In the genomic region with DNA sequence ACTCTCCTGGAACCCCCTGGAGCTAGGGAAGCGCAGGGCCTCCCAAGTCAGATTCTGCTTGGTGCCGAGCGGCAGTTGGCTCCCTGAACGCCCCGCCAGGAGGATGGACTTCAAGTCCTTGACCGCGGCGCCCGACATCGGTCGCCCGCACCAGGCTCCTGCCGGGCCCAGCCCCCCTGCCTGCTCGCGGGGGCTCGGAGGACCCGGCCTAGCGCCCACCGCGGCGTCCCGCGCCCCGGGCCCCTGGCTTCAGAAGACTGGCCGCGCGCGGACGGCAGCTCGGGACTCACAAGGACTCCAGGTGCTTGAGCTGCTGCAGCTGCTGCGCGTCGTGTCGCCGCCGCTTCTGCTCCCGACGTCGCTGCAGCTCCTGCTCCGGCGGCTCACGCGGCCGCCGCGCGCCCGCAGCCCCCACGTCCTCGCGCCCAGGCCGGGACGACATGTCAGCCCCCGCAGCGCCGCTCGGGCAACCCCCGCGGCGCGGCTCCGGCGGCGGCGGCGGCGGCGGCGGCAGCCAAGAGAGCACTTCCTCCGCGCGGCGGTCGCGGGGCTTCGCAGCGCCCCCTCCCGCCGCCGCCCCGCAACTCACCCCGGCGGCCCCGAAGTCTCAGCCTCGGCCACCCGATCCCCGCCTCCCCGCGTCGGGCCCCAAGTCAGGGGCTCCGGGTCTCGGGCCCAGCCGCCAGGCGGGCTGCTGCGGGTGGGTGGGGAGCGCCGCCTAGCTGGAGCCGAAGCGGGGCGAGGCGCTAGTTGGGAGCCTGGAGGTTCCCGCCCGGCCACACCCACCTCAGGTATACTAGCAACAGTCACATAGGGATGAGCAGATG, we compare ENCODE assay signal across 8 cellular contexts. TPM values are rescaled to one million over a fixed set of nuclear protein-coding genes. Genes with fewer than 3 reads are reported as not detected.
DNase-seq lines count a peak whose midpoint lies in the region; ATAC-seq and TF ChIP-seq lines count a peak whose summit lies in the region.

A gene with protein sequence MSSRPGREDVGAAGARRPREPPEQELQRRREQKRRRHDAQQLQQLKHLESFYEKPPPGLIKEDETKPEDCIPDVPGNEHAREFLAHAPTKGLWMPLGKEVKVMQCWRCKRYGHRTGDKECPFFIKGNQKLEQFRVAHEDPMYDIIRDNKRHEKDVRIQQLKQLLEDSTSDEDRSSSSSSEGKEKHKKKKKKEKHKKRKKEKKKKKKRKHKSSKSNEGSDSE (minus strand): TSS at position 474 of the 827 bp plus-strand sequence. CDS start 32 bp downstream, at position 442.

- TF ChIP-seq CTCF in GM12872 (IDR thresholded peaks at IDR 0.05; ENCODE audit: insufficient read depth, low read depth, low read length) (peak; percentile 41; the same call in 2 of the 3 replicates), HFF-Myc (IDR thresholded peaks at IDR 0.05; ENCODE audit: low read depth, low read length, missing control alignments) (peak; percentile 35), uterus (IDR thresholded peaks at IDR 0.05) (peak; percentile 46 to 83 (median 80))

- no peaks in the 10 kb centered on the region for H3K27me3 ChIP-seq in uterus

- TF ChIP-seq POLR2A in uterus (IDR thresholded peaks at IDR 0.05): peak in 1 of 2 donors; percentile 44

- H3K4me1 ChIP-seq in uterus: peaks cover 0 to 20% of the 10 kb centered on the region in 2 donors

- intact Hi-C loops in left ventricle myocardium superior (cut with micrococcal nuclease) (no loop called here), uterus (cut with DNase I; ENCODE audit: low total_unique reads) (no loop called here)

- no peaks in the 10 kb centered on the region for H3K9me3 ChIP-seq in uterus

- H3K4me3 ChIP-seq in HFF-Myc (replicated peaks; ENCODE audit: low read depth, low read length): peak within 1 kb of the TSS; percentile 82
- peak within 1 kb of the TSS; percentile 33 to 100 for H3K4me3 ChIP-seq in uterus

- peak; percentile 89 for ATAC-seq in left ventricle myocardium superior

- H3K27ac ChIP-seq in uterus: peak within 1 kb of the TSS; percentile 67 to 75

- DNase-seq in HFF-Myc (ENCODE audit: extremely low read depth, low read depth) (no peak), NAMALWA (ENCODE audit: low spot score) (peak; percentile 95), SW480 (ENCODE audit: low spot score) (peak; percentile 94), left ventricle myocardium superior (peak; percentile 85), putamen (ENCODE audit: low spot score) (peak; percentile 75), uterus (peak; percentile 33 to 70)
- peak; percentile 50 for DNase-seq in activated naive CD8-positive, alpha-beta T cell treated with anti-CD3 and anti-CD28 coated beads, Interleukin-2, amount 50 U/mL, for 16 hours (ENCODE audit: low read depth, low spot score)

- H3K36me3 ChIP-seq in uterus: no peaks in the 10 kb centered on the region

RNA-seq across cellular contexts. Expression of the gene that starts here (rescaled TPM):
- 23.3 TPM for total RNA-seq in left ventricle myocardium superior
- 10 to 100 TPM in 2 of 4 donors, 1 to 10 TPM in 2; 1.2 to 55.8 (median 13.7) TPM for total RNA-seq in uterus
